11 cellular contexts compared by ENCODE assay signal in genomic region chr14:99395904-99396530, GRCh38.
DNase-seq lines count a peak whose midpoint lies in the region; ATAC-seq and TF ChIP-seq lines count a peak whose summit lies in the region.
"Had no signal": no experiment of that assay in that cellular context is flagged by ENCODE, and none has a peak within 500 bp of the region (broad histone marks: within the 10 kb centered on the region; RNA-seq: fewer than 3 reads in every experiment).

No MANE protein-coding gene starts in this region.

- H3K4me1 ChIP-seq in adrenal gland (replicated peaks in 1 of 2), result no peaks in the 10 kb centered on the region

- peak overlapping the region in 1 of 5 experiments; percentile 7 for H3K4me3 Mint-ChIP-seq in brain
- H3K4me3 Mint-ChIP-seq: nephron had no signal

- no peak overlapping the region for H3K27ac ChIP-seq in adrenal gland
- H3K27ac ChIP-seq: body of pancreas had no signal

- peaks cover 0 to 32% of the 10 kb centered on the region in 2 donors for H3K36me3 ChIP-seq in adrenal gland (replicated peaks in 1 of 2)

- intact Hi-C loops in adrenal gland (cut with DNase I), result no loop called here

- H3K27me3 ChIP-seq in adrenal gland, result no peaks in the 10 kb centered on the region
- H3K27me3 ChIP-seq: body of pancreas had no signal

- no peak for TF ChIP-seq POLR2A in adrenal gland (IDR thresholded peaks at IDR 0.05)

- H3K9me3 ChIP-seq in adrenal gland (replicated peaks in 1 of 3), result no peaks in the 10 kb centered on the region
- H3K9me3 ChIP-seq: body of pancreas had no signal

- peaks cover 36% of the 10 kb centered on the region for H3K36me3 Mint-ChIP-seq in brain

- H3K4me3 ChIP-seq in adrenal gland, result no peak overlapping the region
- H3K4me3 ChIP-seq: body of pancreas had no signal

- 85 to 92% (median 88%) methylated on average over 10 of the region's 10 CpGs for WGBS in adrenal gland, 4 donors

- peak overlapping the region in 4 of 5 experiments; percentile 8 to 61 (median 58) for H3K27ac Mint-ChIP-seq in brain
- H3K27ac Mint-ChIP-seq: nephron had no signal

- peak; percentile 89 for DNase-seq in LHCN-M2 (ENCODE audit: low read depth)
- peak; percentile 25 for DNase-seq in RKO (ENCODE audit: low spot score)
- DNase-seq in stimulated activated CD4-positive, alpha-beta T cell treated with anti-CD3 and anti-CD28 coated beads, Interleukin-1b, Interleukin-23, amount 100 ng/mL, for 48 hours, result peak; percentile 60
- no peak for DNase-seq in adrenal gland
- DNase-seq: KBM-7 had no signal

- H3K27me3 Mint-ChIP-seq in brain, result peaks cover 26% of the 10 kb centered on the region

- ATAC-seq in GM18907 (IDR thresholded peaks at IDR 0.05; ENCODE audit: unreplicated experiment) (no peak), GM21825 (IDR thresholded peaks at IDR 0.05; ENCODE audit: unreplicated experiment) (no peak), GM19035 (IDR thresholded peaks at IDR 0.05; ENCODE audit: unreplicated experiment) (no peak)
- ATAC-seq: body of pancreas had no signal

- H3K4me1 Mint-ChIP-seq in brain, result peaks cover 40% of the 10 kb centered on the region

- no peak for TF ChIP-seq CTCF in brain (conservative IDR thresholded peaks at IDR 0.05)
- no peak for TF ChIP-seq CTCF in adrenal gland (IDR thresholded peaks at IDR 0.05)

- H3K9me3 Mint-ChIP-seq in brain, result peaks cover 0 to 6% (median 0%) of the 10 kb centered on the region in 5 experiments
- H3K9me3 Mint-ChIP-seq: nephron had no signal

Comparison
In these comparisons a context has a peak if more than half of its experiments do, and no peak if none do; other contexts are left out.
1. DNase-seq: peak in LHCN-M2 (single experiment), RKO (single experiment) and stimulated activated CD4-positive, alpha-beta T cell treated with anti-CD3 and anti-CD28 coated beads, Interleukin-1b, Interleukin-23, amount 100 ng/mL, for 48 hours (single experiment); none in adrenal gland (0 of 7).